In the genomic region with DNA sequence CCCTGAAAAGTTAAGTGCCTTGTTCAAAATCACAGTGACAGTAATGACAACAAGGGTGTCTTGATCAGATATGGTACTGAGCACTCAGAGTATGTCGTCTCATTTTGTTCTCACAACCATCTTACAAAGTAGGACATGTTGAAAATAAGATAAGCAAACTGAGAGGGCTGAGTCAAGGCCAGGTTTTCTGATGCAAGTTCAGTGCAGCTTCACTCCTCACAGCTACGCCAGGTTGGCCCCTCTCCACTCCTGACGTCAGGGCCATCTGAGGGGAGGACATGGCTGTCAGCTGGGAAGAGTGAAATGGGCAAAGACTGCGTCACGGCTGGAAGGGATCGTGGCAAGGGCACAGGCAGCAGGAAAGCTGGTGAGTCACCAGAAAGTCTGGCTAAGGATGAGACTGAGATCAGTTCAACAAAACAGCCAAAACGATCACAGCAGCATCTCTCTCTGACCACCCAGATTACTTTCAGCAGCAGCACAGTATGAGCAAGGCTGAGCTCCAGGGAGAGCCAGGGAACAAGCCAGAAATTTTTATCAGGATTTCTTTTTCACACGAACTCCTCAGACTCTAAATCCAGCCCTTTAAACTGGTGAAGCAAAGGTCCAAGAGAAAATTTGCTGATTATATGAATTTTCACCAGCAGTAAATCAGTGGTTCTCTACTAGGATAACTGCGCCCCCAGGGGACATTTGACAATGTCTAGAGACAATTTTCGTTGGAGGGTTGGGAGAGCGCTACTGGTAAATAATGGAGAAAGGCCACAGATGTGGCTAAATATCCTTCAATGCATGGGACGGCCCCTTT, we compare ENCODE assay signal across 1 cellular context.
A peak's percentile ranks its signal among the peaks of the same experiment; 100 is the strongest.
TF ChIP-seq lines count a peak whose summit lies in the region.

No MANE protein-coding gene starts in this region.

TF ChIP-seq in K562, 482 proteins besides CTCF, POLR2A, EP300 and RAD21 (continued from another document and continues in another):
- TF ChIP-seq, protein P1, sequence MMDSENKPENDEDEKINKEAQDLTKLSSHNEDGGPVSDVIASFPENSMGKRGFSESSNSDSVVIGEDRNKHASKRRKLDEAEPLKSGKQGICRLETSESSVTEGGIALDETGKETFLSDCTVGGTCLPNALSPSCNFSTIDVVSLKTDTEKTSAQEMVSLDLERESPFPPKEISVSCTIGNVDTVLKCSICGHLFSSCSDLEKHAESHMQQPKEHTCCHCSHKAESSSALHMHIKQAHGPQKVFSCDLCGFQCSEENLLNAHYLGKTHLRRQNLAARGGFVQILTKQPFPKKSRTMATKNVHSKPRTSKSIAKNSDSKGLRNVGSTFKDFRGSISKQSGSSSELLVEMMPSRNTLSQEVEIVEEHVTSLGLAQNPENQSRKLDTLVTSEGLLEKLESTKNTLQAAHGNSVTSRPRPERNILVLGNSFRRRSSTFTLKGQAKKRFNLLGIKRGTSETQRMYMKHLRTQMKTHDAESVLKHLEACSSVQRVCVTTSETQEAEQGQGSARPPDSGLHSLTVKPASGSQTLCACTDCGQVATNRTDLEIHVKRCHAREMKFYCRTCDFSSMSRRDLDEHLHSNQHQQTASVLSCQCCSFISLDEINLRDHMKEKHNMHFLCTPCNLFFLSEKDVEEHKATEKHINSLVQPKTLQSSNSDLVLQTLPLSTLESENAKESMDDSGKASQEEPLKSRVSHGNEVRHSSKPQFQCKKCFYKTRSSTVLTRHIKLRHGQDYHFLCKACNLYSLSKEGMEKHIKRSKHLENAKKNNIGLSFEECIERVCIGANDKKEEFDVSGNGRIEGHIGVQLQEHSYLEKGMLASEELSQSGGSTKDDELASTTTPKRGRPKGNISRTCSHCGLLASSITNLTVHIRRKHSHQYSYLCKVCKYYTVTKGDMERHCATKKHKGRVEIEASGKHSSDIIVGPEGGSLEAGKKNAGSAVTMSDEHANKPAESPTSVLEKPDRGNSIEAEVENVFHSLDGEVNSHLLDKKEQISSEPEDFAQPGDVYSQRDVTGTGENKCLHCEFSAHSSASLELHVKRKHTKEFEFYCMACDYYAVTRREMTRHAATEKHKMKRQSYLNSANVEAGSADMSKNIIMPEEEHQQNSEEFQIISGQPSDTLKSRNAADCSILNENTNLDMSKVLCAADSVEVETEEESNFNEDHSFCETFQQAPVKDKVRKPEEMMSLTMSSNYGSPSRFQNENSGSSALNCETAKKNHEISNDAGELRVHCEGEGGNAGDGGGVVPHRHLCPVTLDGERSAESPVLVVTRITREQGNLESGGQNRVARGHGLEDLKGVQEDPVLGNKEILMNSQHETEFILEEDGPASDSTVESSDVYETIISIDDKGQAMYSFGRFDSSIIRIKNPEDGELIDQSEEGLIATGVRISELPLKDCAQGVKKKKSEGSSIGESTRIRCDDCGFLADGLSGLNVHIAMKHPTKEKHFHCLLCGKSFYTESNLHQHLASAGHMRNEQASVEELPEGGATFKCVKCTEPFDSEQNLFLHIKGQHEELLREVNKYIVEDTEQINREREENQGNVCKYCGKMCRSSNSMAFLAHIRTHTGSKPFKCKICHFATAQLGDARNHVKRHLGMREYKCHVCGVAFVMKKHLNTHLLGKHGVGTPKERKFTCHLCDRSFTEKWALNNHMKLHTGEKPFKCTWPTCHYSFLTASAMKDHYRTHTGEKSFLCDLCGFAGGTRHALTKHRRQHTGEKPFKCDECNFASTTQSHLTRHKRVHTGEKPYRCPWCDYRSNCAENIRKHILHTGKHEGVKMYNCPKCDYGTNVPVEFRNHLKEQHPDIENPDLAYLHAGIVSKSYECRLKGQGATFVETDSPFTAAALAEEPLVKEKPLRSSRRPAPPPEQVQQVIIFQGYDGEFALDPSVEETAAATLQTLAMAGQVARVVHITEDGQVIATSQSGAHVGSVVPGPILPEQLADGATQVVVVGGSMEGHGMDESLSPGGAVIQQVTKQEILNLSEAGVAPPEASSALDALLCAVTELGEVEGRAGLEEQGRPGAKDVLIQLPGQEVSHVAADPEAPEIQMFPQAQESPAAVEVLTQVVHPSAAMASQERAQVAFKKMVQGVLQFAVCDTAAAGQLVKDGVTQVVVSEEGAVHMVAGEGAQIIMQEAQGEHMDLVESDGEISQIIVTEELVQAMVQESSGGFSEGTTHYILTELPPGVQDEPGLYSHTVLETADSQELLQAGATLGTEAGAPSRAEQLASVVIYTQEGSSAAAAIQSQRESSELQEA (IDR thresholded peaks at IDR 0.05; ENCODE audit: low read depth) = no peak
- no peak for TF ChIP-seq E2F4 (CRISPR knock-in tag; IDR thresholded peaks at IDR 0.05; ENCODE audit: low read depth)
- no peak for TF ChIP-seq PURB (CRISPR knock-in tag; IDR thresholded peaks at IDR 0.05; ENCODE audit: low read depth)
- no peak for TF ChIP-seq KDM2B (CRISPR knock-in tag; IDR thresholded peaks at IDR 0.05)
- no peak for TF ChIP-seq HMG20B (CRISPR knock-in tag; IDR thresholded peaks at IDR 0.05)
- TF ChIP-seq BHLHE40 (IDR thresholded peaks at IDR 0.05; ENCODE audit: low read length) = no peak
- TF ChIP-seq ZNF586 (CRISPR knock-in tag; conservative IDR thresholded peaks at IDR 0.05) = no peak
- TF ChIP-seq ZEB2 (IDR thresholded peaks at IDR 0.05) = peak; percentile 79; the same call in 1 of the 2 replicates
- no peak for TF ChIP-seq RB1 (IDR thresholded peaks at IDR 0.05; ENCODE audit: low read depth)
- no peak for TF ChIP-seq ZKSCAN8 (CRISPR knock-in tag; IDR thresholded peaks at IDR 0.05)
- no peak for TF ChIP-seq U2AF2 (optimal IDR thresholded peaks at IDR 0.05; ENCODE audit: low read depth, low read length)
- TF ChIP-seq, protein P2, sequence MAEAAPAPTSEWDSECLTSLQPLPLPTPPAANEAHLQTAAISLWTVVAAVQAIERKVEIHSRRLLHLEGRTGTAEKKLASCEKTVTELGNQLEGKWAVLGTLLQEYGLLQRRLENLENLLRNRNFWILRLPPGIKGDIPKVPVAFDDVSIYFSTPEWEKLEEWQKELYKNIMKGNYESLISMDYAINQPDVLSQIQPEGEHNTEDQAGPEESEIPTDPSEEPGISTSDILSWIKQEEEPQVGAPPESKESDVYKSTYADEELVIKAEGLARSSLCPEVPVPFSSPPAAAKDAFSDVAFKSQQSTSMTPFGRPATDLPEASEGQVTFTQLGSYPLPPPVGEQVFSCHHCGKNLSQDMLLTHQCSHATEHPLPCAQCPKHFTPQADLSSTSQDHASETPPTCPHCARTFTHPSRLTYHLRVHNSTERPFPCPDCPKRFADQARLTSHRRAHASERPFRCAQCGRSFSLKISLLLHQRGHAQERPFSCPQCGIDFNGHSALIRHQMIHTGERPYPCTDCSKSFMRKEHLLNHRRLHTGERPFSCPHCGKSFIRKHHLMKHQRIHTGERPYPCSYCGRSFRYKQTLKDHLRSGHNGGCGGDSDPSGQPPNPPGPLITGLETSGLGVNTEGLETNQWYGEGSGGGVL (CRISPR knock-in tag; IDR thresholded peaks at IDR 0.05) = no peak
- TF ChIP-seq ATF1 (CRISPR knock-in tag; IDR thresholded peaks at IDR 0.05) = no peak
- TF ChIP-seq ATF1 (tag; IDR thresholded peaks at IDR 0.05) = peak; percentile 95
- TF ChIP-seq PHF21A (IDR thresholded peaks at IDR 0.05; ENCODE audit: borderline replicate concordance, low read depth) = 0 out of 2 replicates have a peak, but pooled peaks have one; percentile 56
- peak; percentile 68 for TF ChIP-seq L3MBTL2 (IDR thresholded peaks at IDR 0.05)
- TF ChIP-seq TEAD2 (tag; IDR thresholded peaks at IDR 0.05) = no peak
- no peak for TF ChIP-seq STAG1 (CRISPR knock-in tag; IDR thresholded peaks at IDR 0.05; ENCODE audit: borderline replicate concordance)
- peak; percentile 4; the same call in 1 of the 2 replicates for TF ChIP-seq CXXC5 (CRISPR knock-in tag; IDR thresholded peaks at IDR 0.05)
- TF ChIP-seq ARID1B (IDR thresholded peaks at IDR 0.05) = peak; percentile 93
- no peak for TF ChIP-seq EWSR1 (IDR thresholded peaks at IDR 0.05; ENCODE audit: borderline replicate concordance, low read depth, partially characterized antibody)
- no peak for TF ChIP-seq ELF4 (CRISPR knock-in tag; IDR thresholded peaks at IDR 0.05)
- TF ChIP-seq ZNF224 (CRISPR knock-in tag; IDR thresholded peaks at IDR 0.05) = no peak
- TF ChIP-seq, protein P3, sequence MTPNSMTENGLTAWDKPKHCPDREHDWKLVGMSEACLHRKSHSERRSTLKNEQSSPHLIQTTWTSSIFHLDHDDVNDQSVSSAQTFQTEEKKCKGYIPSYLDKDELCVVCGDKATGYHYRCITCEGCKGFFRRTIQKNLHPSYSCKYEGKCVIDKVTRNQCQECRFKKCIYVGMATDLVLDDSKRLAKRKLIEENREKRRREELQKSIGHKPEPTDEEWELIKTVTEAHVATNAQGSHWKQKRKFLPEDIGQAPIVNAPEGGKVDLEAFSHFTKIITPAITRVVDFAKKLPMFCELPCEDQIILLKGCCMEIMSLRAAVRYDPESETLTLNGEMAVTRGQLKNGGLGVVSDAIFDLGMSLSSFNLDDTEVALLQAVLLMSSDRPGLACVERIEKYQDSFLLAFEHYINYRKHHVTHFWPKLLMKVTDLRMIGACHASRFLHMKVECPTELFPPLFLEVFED (CRISPR knock-in tag; conservative IDR thresholded peaks at IDR 0.05) = no peak; the same call in 1 of the 2 replicates
- TF ChIP-seq KDM5B (IDR thresholded peaks at IDR 0.05; ENCODE audit: insufficient replicate concordance, low read depth, low read length) = no peak
- no peak for TF ChIP-seq ZNF76 (CRISPR knock-in tag; IDR thresholded peaks at IDR 0.05; ENCODE audit: borderline replicate concordance)
- TF ChIP-seq ZMIZ1 (IDR thresholded peaks at IDR 0.05; ENCODE audit: low read depth in 2 of 2, low read length in 2 of 2) = no peak
- TF ChIP-seq, protein P4, sequence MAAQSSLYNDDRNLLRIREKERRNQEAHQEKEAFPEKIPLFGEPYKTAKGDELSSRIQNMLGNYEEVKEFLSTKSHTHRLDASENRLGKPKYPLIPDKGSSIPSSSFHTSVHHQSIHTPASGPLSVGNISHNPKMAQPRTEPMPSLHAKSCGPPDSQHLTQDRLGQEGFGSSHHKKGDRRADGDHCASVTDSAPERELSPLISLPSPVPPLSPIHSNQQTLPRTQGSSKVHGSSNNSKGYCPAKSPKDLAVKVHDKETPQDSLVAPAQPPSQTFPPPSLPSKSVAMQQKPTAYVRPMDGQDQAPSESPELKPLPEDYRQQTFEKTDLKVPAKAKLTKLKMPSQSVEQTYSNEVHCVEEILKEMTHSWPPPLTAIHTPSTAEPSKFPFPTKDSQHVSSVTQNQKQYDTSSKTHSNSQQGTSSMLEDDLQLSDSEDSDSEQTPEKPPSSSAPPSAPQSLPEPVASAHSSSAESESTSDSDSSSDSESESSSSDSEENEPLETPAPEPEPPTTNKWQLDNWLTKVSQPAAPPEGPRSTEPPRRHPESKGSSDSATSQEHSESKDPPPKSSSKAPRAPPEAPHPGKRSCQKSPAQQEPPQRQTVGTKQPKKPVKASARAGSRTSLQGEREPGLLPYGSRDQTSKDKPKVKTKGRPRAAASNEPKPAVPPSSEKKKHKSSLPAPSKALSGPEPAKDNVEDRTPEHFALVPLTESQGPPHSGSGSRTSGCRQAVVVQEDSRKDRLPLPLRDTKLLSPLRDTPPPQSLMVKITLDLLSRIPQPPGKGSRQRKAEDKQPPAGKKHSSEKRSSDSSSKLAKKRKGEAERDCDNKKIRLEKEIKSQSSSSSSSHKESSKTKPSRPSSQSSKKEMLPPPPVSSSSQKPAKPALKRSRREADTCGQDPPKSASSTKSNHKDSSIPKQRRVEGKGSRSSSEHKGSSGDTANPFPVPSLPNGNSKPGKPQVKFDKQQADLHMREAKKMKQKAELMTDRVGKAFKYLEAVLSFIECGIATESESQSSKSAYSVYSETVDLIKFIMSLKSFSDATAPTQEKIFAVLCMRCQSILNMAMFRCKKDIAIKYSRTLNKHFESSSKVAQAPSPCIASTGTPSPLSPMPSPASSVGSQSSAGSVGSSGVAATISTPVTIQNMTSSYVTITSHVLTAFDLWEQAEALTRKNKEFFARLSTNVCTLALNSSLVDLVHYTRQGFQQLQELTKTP (IDR thresholded peaks at IDR 0.05; ENCODE audit: low read depth in 1 of 2, partially characterized antibody in 2 of 2) = peak in 1 of 2 experiments; percentile 37
- no peak for TF ChIP-seq RFX5 (IDR thresholded peaks at IDR 0.05; ENCODE audit: low read depth, low read length)
- peak; percentile 87; the same call in 1 of the 2 replicates for TF ChIP-seq NFRKB (IDR thresholded peaks at IDR 0.05; ENCODE audit: low read depth)
- peak in 1 of 2 experiments; percentile 97; a peak in 3 of 4 replicates for TF ChIP-seq RCOR1 (IDR thresholded peaks at IDR 0.05; ENCODE audit: borderline replicate concordance in 1 of 2, low read depth in 2 of 2, low read length in 2 of 2)
- TF ChIP-seq ZSCAN29 (IDR thresholded peaks at IDR 0.05) = no peak
- TF ChIP-seq TFAP4 (CRISPR knock-in tag; IDR thresholded peaks at IDR 0.05; ENCODE audit: borderline replicate concordance) = peak; percentile 91
